ENCODE assay signal across 8 cellular contexts in genomic region chr22:21867528-21868266, GRCh38. TPM values are rescaled to one million over a fixed set of nuclear protein-coding genes. Genes with fewer than 3 reads are reported as not detected.
DNase-seq lines count a peak whose midpoint lies in the region; ATAC-seq and TF ChIP-seq lines count a peak whose summit lies in the region.

Gene MAPK1, minus strand, starts transcription at chr22:21867645. Its CDS starts 205 bp downstream, at chr22:21867440.

- CTCF ChIA-PET in BJ (lab: Yijun Ruan, JAX): interaction anchor here (0.5 to 1.2 kb wide), 3 partner anchors 8 to 1490 kb away, joined by 3 to 5 read pairs (median 5); no protein-coding TSS in a partner anchor

- peaks cover 0 to 17% (median 6%) of the 10 kb centered on the region in 4 donors for H3K4me1 ChIP-seq in liver (ENCODE audit: control insufficient read depth in 4 of 4, insufficient read depth in 4 of 4, low read length in 3 of 4)

- ATAC-seq in HG03439 (IDR thresholded peaks at IDR 0.05; ENCODE audit: unreplicated experiment): peak; percentile 87

- no peaks in the 10 kb centered on the region for H3K36me3 ChIP-seq in BJ (ENCODE audit: control insufficient read depth, insufficient read depth, low read length)
- H3K36me3 ChIP-seq in liver (ENCODE audit: control insufficient read depth in 4 of 4, insufficient read depth in 3 of 4, low read depth in 1 of 4, low read length in 3 of 4): no peaks in the 10 kb centered on the region

- under 1% methylated on average over 74 of the region's 74 CpGs for WGBS in liver

- H3K4me1 Mint-ChIP-seq in dendritic cell treated with granulocyte-macrophage colony-stimulating factor and Interleukin-4, amounts not matched to agents 40 ng/mL and 50 ng/mL, for 4 days (ENCODE audit: low read depth): peaks cover 46% of the 10 kb centered on the region

- H3K27ac ChIP-seq in liver (ENCODE audit: low read depth in 1 of 2, low read length in 2 of 2): peak within 1 kb of the TSS; percentile 92 to 94

- peak within 1 kb of the TSS; percentile 95 for H3K27ac Mint-ChIP-seq in dendritic cell treated with granulocyte-macrophage colony-stimulating factor and Interleukin-4, amounts not matched to agents 40 ng/mL and 50 ng/mL, for 4 days

- H3K4me3 Mint-ChIP-seq in dendritic cell treated with granulocyte-macrophage colony-stimulating factor and Interleukin-4, amounts not matched to agents 40 ng/mL and 50 ng/mL, for 4 days: peak within 1 kb of the TSS; percentile 93

- DNase-seq in BJ (ENCODE audit: low read depth): peak; percentile 31
- peak; percentile 32 to 87 for DNase-seq in NCI-H526 (lab: John Stamatoyannopoulos, UW)
- peak; percentile 88 to 90 for DNase-seq in activated CD4-positive, alpha-beta T cell treated with anti-CD3 and anti-CD28 coated beads, Interleukin-2, amount 50 U/mL, for 24 hours (ENCODE audit: low read depth in 1 of 2, low spot score in 1 of 2)
- peak; percentile 94 for DNase-seq in stimulated activated CD4-positive, alpha-beta T cell treated with anti-CD3 and anti-CD28 coated beads, Interleukin-4, amount 100 ng/mL, for 24 hours

- intact Hi-C loops in dendritic cell treated with granulocyte-macrophage colony-stimulating factor and Interleukin-4, amounts not matched to agents 40 ng/mL and 50 ng/mL, for 4 days (cut with micrococcal nuclease): loop anchor here (5.0 kb wide), 1 partner anchor 70 kb away; no protein-coding TSS in a partner anchor

- H3K27me3 ChIP-seq in BJ (ENCODE audit: control insufficient read depth, insufficient read depth, low read length) (no peaks in the 10 kb centered on the region), liver (ENCODE audit: control insufficient read depth in 4 of 4, insufficient read depth in 4 of 4, low read length in 3 of 4) (no peaks in the 10 kb centered on the region)

- TF ChIP-seq CTCF in BJ (IDR thresholded peaks at IDR 0.05; ENCODE audit: insufficient read depth, low read depth, low read length): peak; percentile 36
- TF ChIP-seq CTCF in liver (IDR thresholded peaks at IDR 0.05; ENCODE audit: low read depth, low read length, missing input control): no peak

- H3K9me3 ChIP-seq in liver (ENCODE audit: control insufficient read depth in 4 of 4, low read length in 3 of 4): no peaks in the 10 kb centered on the region

- peak; percentile 82 for TF ChIP-seq POLR2A in GM19193 (IDR thresholded peaks at IDR 0.05; ENCODE audit: extremely low read depth, insufficient read depth, insufficient read length)

- POLR2A ChIA-PET in BJ (lab: Charles Lee): no interaction called here

- H3K9ac ChIP-seq in liver (ENCODE audit: low read depth in 1 of 2, low read length in 2 of 2): peak within 1 kb of the TSS; percentile 62 to 90

- no peaks in the 10 kb centered on the region for H3K27me3 Mint-ChIP-seq in dendritic cell treated with granulocyte-macrophage colony-stimulating factor and Interleukin-4, amounts not matched to agents 40 ng/mL and 50 ng/mL, for 4 days

- H3K4me3 ChIP-seq in BJ (ENCODE audit: low read depth, low read length) (peak within 1 kb of the TSS; percentile 85), liver (ENCODE audit: low read depth in 1 of 3, low read length in 3 of 3) (peak within 1 kb of the TSS; percentile 86 to 98 (median 91))

- H3K36me3 Mint-ChIP-seq in dendritic cell treated with granulocyte-macrophage colony-stimulating factor and Interleukin-4, amounts not matched to agents 40 ng/mL and 50 ng/mL, for 4 days (ENCODE audit: low read depth): peaks cover 29% of the 10 kb centered on the region

- H3K9me3 Mint-ChIP-seq in dendritic cell treated with granulocyte-macrophage colony-stimulating factor and Interleukin-4, amounts not matched to agents 40 ng/mL and 50 ng/mL, for 4 days: no peaks in the 10 kb centered on the region

- no peak for TF ChIP-seq RAD21 in liver (IDR thresholded peaks at IDR 0.05)

TF ChIP-seq in liver, 16 proteins besides CTCF, POLR2A, EP300 and RAD21:
- TF ChIP-seq JUND (IDR thresholded peaks at IDR 0.05) (no peak), HNF4A (conservative IDR thresholded peaks at IDR 0.05) (no peak), YY1 (IDR thresholded peaks at IDR 0.05) (peak; percentile 15), ATF3 (IDR thresholded peaks at IDR 0.05) (no peak), GABPA (IDR thresholded peaks at IDR 0.05 in 1 of 2, conservative IDR thresholded peaks at IDR 0.05 in 1 of 2) (peak in 1 of 2 donors; percentile 39), RXRA (IDR thresholded peaks at IDR 0.05) (no peak), FOXA1 (IDR thresholded peaks at IDR 0.05) (no peak), REST (IDR thresholded peaks at IDR 0.05) (peak; percentile 10), MAX (IDR thresholded peaks at IDR 0.05) (no peak), EGR1 (IDR thresholded peaks at IDR 0.05; ENCODE audit: low read depth in 2 of 2) (peak; percentile 91 to 95), HNF4G (IDR thresholded peaks at IDR 0.05) (no peak), ZBTB33 (IDR thresholded peaks at IDR 0.05) (no peak), NR2F2 (IDR thresholded peaks at IDR 0.05) (no peak), TAF1 (conservative IDR thresholded peaks at IDR 0.05) (no peak), FOXA2 (IDR thresholded peaks at IDR 0.05) (no peak), SP1 (IDR thresholded peaks at IDR 0.05) (no peak)

RNA-seq across cellular contexts. Expression of gene MAPK1, which starts in this region (rescaled TPM):
- 119 and 150 TPM in 2 replicates for polyA plus RNA-seq in BJ (2011; rRNA removed)
- polyA minus RNA-seq in BJ (2011; rRNA and poly(A)+ RNA removed): 26.7 and 38.8 TPM in 2 replicates
- 10 to 100 TPM; 29.0 to 31.8 TPM for total RNA-seq in liver
- 10 to 100 TPM in 1 of 2 donors, 1 to 10 TPM in 1; 8.3 to 16.6 TPM for polyA plus RNA-seq in liver

Comparison
In these comparisons a context has a peak if more than half of its experiments do, and no peak if none do; other contexts are left out.
1. Peak in every context shown above with its lines: DNase-seq, ATAC-seq, H3K4me3 ChIP-seq and H3K27ac ChIP-seq.
2. DNase-seq: peak in every context shown above with its lines; median percentile 94 in stimulated activated CD4-positive, alpha-beta T cell treated with anti-CD3 and anti-CD28 coated beads, Interleukin-4, amount 100 ng/mL, for 24 hours; 89 in activated CD4-positive, alpha-beta T cell treated with anti-CD3 and anti-CD28 coated beads, Interleukin-2, amount 50 U/mL, for 24 hours; 60 in NCI-H526; 31 in BJ.